In genomic region chr15:40915679-40916078, GRCh38 we compare ENCODE assay signal across 19 cellular contexts. TPM values are rescaled to one million over a fixed set of nuclear protein-coding genes. Genes with fewer than 3 reads are reported as not detected.
DNase-seq lines count a peak whose midpoint lies in the region; ATAC-seq, FAIRE-seq and TF ChIP-seq lines count a peak whose summit lies in the region.
"Had no signal": no experiment of that assay in that cellular context is flagged by ENCODE, and none has a peak within 500 bp of the region (broad histone marks: within the 10 kb centered on the region; RNA-seq: fewer than 3 reads in every experiment).

No MANE protein-coding gene starts in this region.

- 59% methylated on average over 5 of the region's 6 CpGs; no CpG with 5 or more reads in 1 of the 2 experiments for WGBS in IMR-90 (ENCODE audit: extremely low coverage in 2 of 2, insufficient read length in 1 of 2), 2 experiments

- H3K4me3 ChIP-seq in BLaER1 (no peak overlapping the region), IMR-90 (ENCODE audit: insufficient read depth, low read depth, low read length) (no peak overlapping the region), kidney (ENCODE audit: low read length in 2 of 2) (no peak overlapping the region), gastrocnemius medialis (no peak overlapping the region)

- no peak overlapping the region for H3K23ac ChIP-seq in IMR-90 (ENCODE audit: low read depth, low read length)

- H4K20me1 ChIP-seq in BLaER1 (no peaks in the 10 kb centered on the region), IMR-90 (ENCODE audit: insufficient read depth, low read length) (no peaks in the 10 kb centered on the region)

- H2AK9ac ChIP-seq in IMR-90 (replicated peaks; ENCODE audit: low read depth, low read length, poor library complexity): no peak overlapping the region

- no peak for DNase-seq in IMR-90
- DNase-seq in kidney: no peak
- DNase-seq in gastrocnemius medialis: no peak
- DNase-seq in inferior parietal cortex (ENCODE audit: extremely low spot score): no peak
- DNase-seq in cerebellar nuclear complex (lab: John Stamatoyannopoulos, UW): no peak
- DNase-seq: CD4-positive, CD25-positive, alpha-beta regulatory T cell; H9; MM.1S; NCI-H1092; NCI-H1436 treated with DMSO at 0.1 percent for 48 hours; NCI-H2029; NCI-H2171; NCI-H526 had no signal

- H3K9me3 ChIP-seq in BLaER1: no peaks in the 10 kb centered on the region
- no peaks in the 10 kb centered on the region for H3K9me3 ChIP-seq in IMR-90 (ENCODE audit: control insufficient read depth, insufficient read depth, low read length)
- no peaks in the 10 kb centered on the region for H3K9me3 ChIP-seq in kidney (ENCODE audit: control insufficient read depth in 1 of 2, low read length in 2 of 2)
- H3K9me3 ChIP-seq in gastrocnemius medialis: no peaks in the 10 kb centered on the region
- H3K9me3 ChIP-seq: Caco-2 had no signal

- intact Hi-C loops in IMR-90 (cut with micrococcal nuclease): no loop called here
- intact Hi-C loops in kidney (cut with DNase I): no loop called here
- intact Hi-C loops in gastrocnemius medialis (cut with DNase I; ENCODE audit: low total_unique reads): no loop called here

- no peak overlapping the region for H2AK5ac ChIP-seq in IMR-90 (ENCODE audit: low read depth, low read length)

- H3K36me3 ChIP-seq in BLaER1 (no peaks in the 10 kb centered on the region), IMR-90 (ENCODE audit: control insufficient read depth, insufficient read depth, low read length) (no peaks in the 10 kb centered on the region), kidney (ENCODE audit: control insufficient read depth in 1 of 2, insufficient read depth in 2 of 2, low read length in 2 of 2) (no peaks in the 10 kb centered on the region), gastrocnemius medialis (no peaks in the 10 kb centered on the region)

- peaks cover 4% of the 10 kb centered on the region for H3K9me1 ChIP-seq in IMR-90 (ENCODE audit: insufficient read depth, low read length)

- H2BK20ac ChIP-seq in IMR-90 (ENCODE audit: low read depth, low read length): no peak overlapping the region

- no peak overlapping the region for H3K9ac ChIP-seq in BLaER1
- H3K9ac ChIP-seq in IMR-90 (ENCODE audit: low read depth, low read length): no peak overlapping the region
- no peak overlapping the region for H3K9ac ChIP-seq in kidney (ENCODE audit: low read length in 2 of 2)

- H3K4me2 ChIP-seq in BLaER1 (peak overlapping the region; percentile 29; the same call in 1 of the 2 replicates), IMR-90 (ENCODE audit: low read depth, low read length) (no peak overlapping the region)

- POLR2A ChIA-PET in IMR-90 (lab: Charles Lee; ENCODE audit: unreplicated experiment): no interaction called here

- BruUV-seq in IMR-90 (replicated peaks; lab: Mats Ljungman, UMichigan): no TSS peak

- H3K14ac ChIP-seq in IMR-90 (replicated peaks; ENCODE audit: low read depth, low read length): no peak overlapping the region

- no peak overlapping the region for H2BK120ac ChIP-seq in IMR-90 (ENCODE audit: low read depth, low read length)

- ATAC-seq in IMR-90 (ENCODE audit: low read depth) (no peak), gastrocnemius medialis (no peak), HG02870 (IDR thresholded peaks at IDR 0.05; ENCODE audit: unreplicated experiment) (no peak)

- no peak overlapping the region for H4K5ac ChIP-seq in IMR-90 (ENCODE audit: low read depth, low read length)

- no peak overlapping the region for H4K91ac ChIP-seq in IMR-90 (ENCODE audit: insufficient read depth, low read depth, low read length)

- no peak for FAIRE-seq in kidney (lab: Jason Lieb, UNC)
- FAIRE-seq: G401.6, HTR-8/SVneo had no signal

- H2BK5ac ChIP-seq in IMR-90 (ENCODE audit: low read depth, low read length, poor library complexity, severe bottlenecking): no peak overlapping the region

- H3K4me1 ChIP-seq in BLaER1 (peaks cover 77% of the 10 kb centered on the region), IMR-90 (ENCODE audit: control insufficient read depth, insufficient read depth, low read length) (peaks cover 2% of the 10 kb centered on the region; the same call in 1 of the 2 replicates), kidney (ENCODE audit: control insufficient read depth in 1 of 2, insufficient read depth in 1 of 2, low read depth in 1 of 2, low read length in 2 of 2) (peaks cover 0 to 5% of the 10 kb centered on the region in 2 donors), gastrocnemius medialis (no peaks in the 10 kb centered on the region)
- H3K4me1 ChIP-seq: Caco-2 had no signal

- TF ChIP-seq POLR2A in IMR-90 (IDR thresholded peaks at IDR 0.05; ENCODE audit: low read depth, low read length) (no peak), gastrocnemius medialis (IDR thresholded peaks at IDR 0.05) (no peak)

- H3K18ac ChIP-seq in IMR-90 (ENCODE audit: low read depth, low read length): no peak overlapping the region

- no peak overlapping the region for H4K8ac ChIP-seq in IMR-90 (ENCODE audit: low read depth in 2 of 2, low read length in 2 of 2)

- dilution Hi-C loops in IMR-90 (cut with HindIII; ENCODE audit: low sequenced_read_pairs, unreplicated experiment): no loop called here

- CTCF ChIA-PET in IMR-90 (lab: Yijun Ruan, JAX): no interaction called here

- in situ Hi-C loops in IMR-90 (cut with MboI; ENCODE audit: low sequenced_read_pairs) (no loop called here), gastrocnemius medialis (cut with MboI; ENCODE audit: low sequenced_read_pairs in 4 of 4) (no loop called here)

- H3K27ac ChIP-seq in BLaER1 (no peak overlapping the region), IMR-90 (ENCODE audit: insufficient read depth, low read length) (no peak overlapping the region), kidney (ENCODE audit: low read depth in 2 of 2, low read length in 2 of 2) (peak overlapping the region; percentile 21 to 55), gastrocnemius medialis (peak overlapping the region; percentile 15 to 67 (median 42))

- no peaks in the 10 kb centered on the region for H3K27me3 ChIP-seq in BLaER1
- no peaks in the 10 kb centered on the region for H3K27me3 ChIP-seq in IMR-90 (ENCODE audit: control insufficient read depth, insufficient read depth, low read length)
- no peaks in the 10 kb centered on the region for H3K27me3 ChIP-seq in gastrocnemius medialis

- TF ChIP-seq CTCF in IMR-90 (conservative IDR thresholded peaks at IDR 0.05; ENCODE audit: low read depth, low read length): no peak
- TF ChIP-seq CTCF in kidney (IDR thresholded peaks at IDR 0.05; ENCODE audit: borderline replicate concordance, extremely low read depth, insufficient read depth): no peak
- TF ChIP-seq CTCF in gastrocnemius medialis (IDR thresholded peaks at IDR 0.05 in 4 of 5, conservative IDR thresholded peaks at IDR 0.05 in 1 of 5): no peak

- no peak overlapping the region for H2BK15ac ChIP-seq in IMR-90 (ENCODE audit: low read depth, low read length)

- H3K79me1 ChIP-seq in IMR-90 (ENCODE audit: low read depth in 1 of 2, low read length in 2 of 2): no peaks in the 10 kb centered on the region

- peak overlapping the region; percentile 2 for H2AFZ ChIP-seq in IMR-90 (replicated peaks; ENCODE audit: low read length, poor library complexity)

- H3K56ac ChIP-seq in IMR-90 (ENCODE audit: extremely low read depth, insufficient read depth, low read length): no peak overlapping the region

- no peak for TF ChIP-seq RAD21 in IMR-90 (IDR thresholded peaks at IDR 0.05; ENCODE audit: low read length)

- H3K4ac ChIP-seq in IMR-90 (ENCODE audit: low read depth, low read length): no peak overlapping the region

TF ChIP-seq in IMR-90, 13 proteins besides CTCF, POLR2A, EP300 and RAD21 (continues in another document):
- no peak for TF ChIP-seq BHLHE40 (IDR thresholded peaks at IDR 0.05; ENCODE audit: low read depth, low read length)
- TF ChIP-seq RCOR1 (IDR thresholded peaks at IDR 0.05; ENCODE audit: insufficient replicate concordance, low read length): no peak
- no peak for TF ChIP-seq CEBPB (IDR thresholded peaks at IDR 0.05; ENCODE audit: low read depth, low read length)
- TF ChIP-seq MAFK (IDR thresholded peaks at IDR 0.05; ENCODE audit: low read depth, low read length): no peak
- no peak for TF ChIP-seq NFE2L2 (IDR thresholded peaks at IDR 0.05; ENCODE audit: low read depth, low read length)
- no peak for TF ChIP-seq CHD1 (IDR thresholded peaks at IDR 0.05; ENCODE audit: low read depth, low read length)

RNA-seq across cellular contexts. Expression of gene DLL4, which starts 13.5 kb away (rescaled TPM):
- total RNA-seq in IMR-90 (2012; rRNA removed) (1.7 and 1.8 TPM in 2 replicates), kidney (9.4 TPM), gastrocnemius medialis (10 to 100 TPM in 2 of 4 donors, 1 to 10 TPM in 2; 5.9 to 15.7 (median 8.9) TPM)
- polyA plus RNA-seq in IMR-90 (2012; rRNA removed) (3.4 and 3.6 TPM in 2 replicates), kidney (ENCODE audit: insufficient read depth, low read depth, low replicate concordance) (5.8 TPM)
- polyA plus RNA-seq in IMR-90 (2012; cell fraction: cytosol; rRNA removed): 2.3 and 2.9 TPM in 2 replicates
- 2.4 and 5.1 TPM in 2 replicates for polyA plus RNA-seq in IMR-90 (2012; cell fraction: nucleus; rRNA removed; ENCODE audit: low replicate concordance)
- total RNA-seq: CD4-positive, CD25-positive, alpha-beta regulatory T cell had no signal
- polyA plus RNA-seq: CD4-positive, CD25-positive, alpha-beta regulatory T cell had no signal

RNA-seq across cellular contexts. Expression of gene VPS18, which starts 21.4 kb away (rescaled TPM):
- total RNA-seq in IMR-90 (2012; rRNA removed) (30.0 and 32.3 TPM in 2 replicates), kidney (28.1 TPM), gastrocnemius medialis (10 to 100 TPM; 18.5 to 26.1 (median 19.3) TPM)
- polyA plus RNA-seq in IMR-90 (2012; rRNA removed) (19.3 and 20.8 TPM in 2 replicates), kidney (ENCODE audit: insufficient read depth, low read depth, low replicate concordance) (21.9 TPM)
- polyA plus RNA-seq in IMR-90 (2012; cell fraction: cytosol; rRNA removed): 15.0 and 19.5 TPM in 2 replicates
- polyA plus RNA-seq in IMR-90 (2012; cell fraction: nucleus; rRNA removed; ENCODE audit: low replicate concordance): 15.5 and 29.3 TPM in 2 replicates

RNA-seq across cellular contexts. Expression of gene CHAC1, which starts 37.6 kb away (rescaled TPM):
- total RNA-seq in IMR-90 (2012; rRNA removed) (41.9 and 51.3 TPM in 2 replicates), kidney (4.7 TPM), gastrocnemius medialis (100 to 1,000 TPM in 3 of 4 donors, 10 to 100 TPM in 1; 93.4 to 320 (median 139) TPM)
- polyA plus RNA-seq in IMR-90 (2012; rRNA removed) (72.5 and 77.8 TPM in 2 replicates), kidney (ENCODE audit: insufficient read depth, low read depth, low replicate concordance) (21.1 TPM)
- 40.3 and 108 TPM in 2 replicates for polyA plus RNA-seq in IMR-90 (2012; cell fraction: cytosol; rRNA removed)
- 31.6 and 74.8 TPM in 2 replicates for polyA plus RNA-seq in IMR-90 (2012; cell fraction: nucleus; rRNA removed; ENCODE audit: low replicate concordance)

RNA-seq across cellular contexts. Expression of gene RHOV, which starts 41.6 kb away (rescaled TPM):
- not detected in 2 replicates for total RNA-seq in IMR-90 (2012; rRNA removed)
- polyA plus RNA-seq in IMR-90 (2012; rRNA removed): 0.07 and 0.10 TPM in 2 replicates
- polyA plus RNA-seq in IMR-90 (2012; cell fraction: cytosol; rRNA removed): 0.05 TPM in 1 of 2 replicates, not detected in the other
- polyA plus RNA-seq in IMR-90 (2012; cell fraction: nucleus; rRNA removed; ENCODE audit: low replicate concordance): 0.48 and 0.57 TPM in 2 replicates
- 3.0 TPM for total RNA-seq in kidney
- polyA plus RNA-seq in kidney (ENCODE audit: insufficient read depth, low read depth, low replicate concordance): 4.6 TPM
- total RNA-seq in gastrocnemius medialis: not detected
- total RNA-seq: CD4-positive, CD25-positive, alpha-beta regulatory T cell; LHCN-M2 had no signal

Comparison
In these comparisons a context has a peak if more than half of its experiments do, and no peak if none do; other contexts are left out.
1. H3K27ac ChIP-seq: peak in kidney (2 of 2) and gastrocnemius medialis (4 of 4); none in BLaER1 (single experiment) and IMR-90 (single experiment).